5 cellular contexts compared by ENCODE assay signal in genomic region chr19:4142916-4143315, GRCh38. TPM values are rescaled to one million over a fixed set of nuclear protein-coding genes. Genes with fewer than 3 reads are reported as not detected.
"Had no signal": no experiment of that assay in that cellular context is flagged by ENCODE, and none has a peak within 500 bp of the region (broad histone marks: within the 10 kb centered on the region; RNA-seq: fewer than 3 reads in every experiment).

No MANE protein-coding gene starts in this region.

RNA-seq across cellular contexts. Expression of gene CREB3L3, which starts 10.5 kb away (rescaled TPM):
- total RNA-seq: GM23248, H4, H7, HT-29 had no signal
- polyA plus RNA-seq: GM23248, IgD-negative memory B cell had no signal

RNA-seq across cellular contexts. Expression of gene ANKRD24, which starts 39.6 kb away (rescaled TPM):
- polyA plus RNA-seq: IgD-negative memory B cell had no signal
